Comparison of ENCODE assay signal across 11 cellular contexts in the genomic region with DNA sequence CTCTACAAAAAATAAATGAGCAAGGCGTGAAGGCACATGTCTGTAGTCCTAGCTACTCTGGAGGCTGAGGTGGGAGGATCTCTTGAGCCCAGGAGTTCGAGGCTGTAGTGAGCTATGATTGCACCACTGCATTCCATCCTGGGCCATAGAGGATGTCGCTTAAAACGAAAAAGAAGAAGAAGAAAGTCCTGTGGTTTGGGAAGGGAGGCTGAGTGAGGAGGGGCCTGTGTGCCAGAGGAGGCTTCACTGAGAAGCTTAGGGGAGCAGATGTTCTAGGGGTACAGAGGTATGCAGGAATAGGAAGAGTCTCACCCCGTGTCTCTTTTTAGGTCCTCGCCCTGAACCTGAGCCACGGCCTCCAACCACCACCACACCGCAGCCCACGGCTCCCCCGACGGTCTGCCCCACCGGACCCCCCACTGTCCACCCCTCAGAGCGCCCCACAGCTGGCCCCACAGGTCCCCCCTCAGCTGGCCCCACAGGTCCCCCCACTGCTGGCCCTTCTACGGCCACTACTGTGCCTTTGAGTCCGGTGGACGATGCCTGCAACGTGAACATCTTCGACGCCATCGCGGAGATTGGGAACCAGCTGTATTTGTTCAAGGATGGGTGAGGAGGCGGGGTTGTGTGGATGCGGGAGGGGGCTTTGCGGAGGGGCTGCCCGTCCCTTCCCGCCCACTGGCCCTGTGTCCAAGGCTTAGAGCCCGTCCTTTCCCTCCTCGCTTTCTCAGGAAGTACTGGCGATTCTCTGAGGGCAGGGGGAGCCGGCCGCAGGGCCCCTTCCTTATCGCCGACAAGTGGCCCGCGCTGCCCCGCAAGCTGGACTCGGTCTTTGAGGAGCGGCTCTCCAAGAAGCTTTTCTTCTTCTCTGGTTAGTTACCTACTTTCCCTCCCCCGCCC. TPM values are rescaled to one million over a fixed set of nuclear protein-coding genes. Genes with fewer than 3 reads are reported as not detected.
DNase-seq lines count a peak whose midpoint lies in the region; ATAC-seq and TF ChIP-seq lines count a peak whose summit lies in the region.
"Had no signal": no experiment of that assay in that cellular context is flagged by ENCODE, and none has a peak within 500 bp of the region (broad histone marks: within the 10 kb centered on the region; RNA-seq: fewer than 3 reads in every experiment).

No MANE protein-coding gene starts in this region.

- H3K4me1 Mint-ChIP-seq in T-helper 1 cell treated with Interleukin-12 subunit alpha and Interleukin-12 subunit beta and Interleukin-4 antibody, amounts not matched to agents 30 μg/mL and 1 μg/mL, for 36 hours (ENCODE audit: low read depth): peaks cover 52% of the 10 kb centered on the region
- peaks cover under 1% of the 10 kb centered on the region for H3K4me1 Mint-ChIP-seq in chondrocyte (ENCODE audit: low read depth)

- H3K27ac ChIP-seq in KMS-11: no peak overlapping the region
- no peak overlapping the region for H3K27ac ChIP-seq in coronary artery
- no peak overlapping the region for H3K27ac ChIP-seq in neuronal stem cell (replicated peaks; ENCODE audit: low read length)
- H3K27ac ChIP-seq in heart left ventricle: no peak overlapping the region
- H3K27ac ChIP-seq: body of pancreas, esophagus muscularis mucosa had no signal

- ATAC-seq in HG03439 (IDR thresholded peaks at IDR 0.05; ENCODE audit: unreplicated experiment) (no peak), heart left ventricle (no peak)

- no peak overlapping the region for H4K91ac ChIP-seq in neuronal stem cell (ENCODE audit: low read depth, low read length, poor library complexity)

- H3K9me3 ChIP-seq in neuronal stem cell (replicated peaks in 1 of 2; ENCODE audit: control insufficient read depth in 2 of 2, insufficient read depth in 1 of 2, low read depth in 1 of 2, low read length in 2 of 2) (peaks cover 0 to 5% of the 10 kb centered on the region in 2 donors), heart left ventricle (no peaks in the 10 kb centered on the region)
- H3K9me3 ChIP-seq: body of pancreas, esophagus muscularis mucosa, upper lobe of left lung had no signal

- no peak overlapping the region for H4K8ac ChIP-seq in neuronal stem cell (ENCODE audit: low read depth, low read length)

- H3K27me3 ChIP-seq in KMS-11 (ENCODE audit: insufficient read depth, low read depth): peaks cover 4% of the 10 kb centered on the region; the same call in 1 of the 2 replicates
- H3K27me3 ChIP-seq in neuronal stem cell (ENCODE audit: control insufficient read depth in 3 of 3, insufficient read depth in 3 of 3, low read depth in 1 of 3, low read length in 3 of 3): peaks cover 0 to 25% (median 6%) of the 10 kb centered on the region in 3 experiments
- H3K27me3 ChIP-seq in heart left ventricle: peaks cover 50 to 98% (median 73%) of the 10 kb centered on the region in 9 donors

- H3K4me2 ChIP-seq in KMS-11 (0 out of 2 replicates have a peak overlapping the region, but pooled peaks have one; percentile 13), neuronal stem cell (ENCODE audit: insufficient read depth, low read length, poor library complexity, severe bottlenecking) (peak overlapping the region; percentile 57)

- H3K4me3 Mint-ChIP-seq in T-helper 1 cell treated with Interleukin-12 subunit alpha and Interleukin-12 subunit beta and Interleukin-4 antibody, amounts not matched to agents 30 μg/mL and 1 μg/mL, for 36 hours: peak overlapping the region; percentile 56
- no peak overlapping the region for H3K4me3 Mint-ChIP-seq in chondrocyte (ENCODE audit: unreplicated experiment)

- TF ChIP-seq POLR2A in heart left ventricle (IDR thresholded peaks at IDR 0.05): no peak

- H2BK5ac ChIP-seq in neuronal stem cell (ENCODE audit: low read length): no peak overlapping the region

- H3K9ac ChIP-seq in KMS-11 (no peak overlapping the region), neuronal stem cell (ENCODE audit: low read depth, low read length, poor library complexity) (peak overlapping the region; percentile 81)

- H3K4me3 ChIP-seq in KMS-11 (IDR thresholded peaks at IDR 0.05; ENCODE audit: insufficient read depth, low read depth, low read length): no peak overlapping the region
- peak overlapping the region; percentile 39 for H3K4me3 ChIP-seq in coronary artery
- no peak overlapping the region for H3K4me3 ChIP-seq in neuronal stem cell (ENCODE audit: low read length in 2 of 2)
- H3K4me3 ChIP-seq in heart left ventricle: no peak overlapping the region
- H3K4me3 ChIP-seq: body of pancreas had no signal

- no peak overlapping the region for H3K14ac ChIP-seq in neuronal stem cell (ENCODE audit: low read length)

- peaks cover 66% of the 10 kb centered on the region for H3K27me3 Mint-ChIP-seq in T-helper 1 cell treated with Interleukin-12 subunit alpha and Interleukin-12 subunit beta and Interleukin-4 antibody, amounts not matched to agents 30 μg/mL and 1 μg/mL, for 36 hours (ENCODE audit: low read depth)
- H3K27me3 Mint-ChIP-seq in chondrocyte (ENCODE audit: low read depth): peaks cover 56% of the 10 kb centered on the region

- no peaks in the 10 kb centered on the region for H3K79me2 ChIP-seq in KMS-11 (ENCODE audit: insufficient read depth, low read depth)

- peak overlapping the region; percentile 20 for H3K18ac ChIP-seq in neuronal stem cell (ENCODE audit: low read length)

- no CpG with 5 or more reads among the region's 39 CpGs for WGBS in neuronal stem cell (ENCODE audit: extremely low coverage in 2 of 2, insufficient read length in 2 of 2, insufficient replicate concordance in 1 of 2), 2 donors
- 26 to 33% (median 28%) methylated on average over 36 to 39 of the region's 39 CpGs for WGBS in heart left ventricle, 4 donors

- peaks cover 1% of the 10 kb centered on the region for H3K79me1 ChIP-seq in neuronal stem cell (ENCODE audit: low read depth, low read length)

- no peak overlapping the region for H2BK120ac ChIP-seq in neuronal stem cell (ENCODE audit: low read depth, low read length)

- H2AK5ac ChIP-seq in neuronal stem cell (ENCODE audit: low read depth, low read length): peak overlapping the region; percentile 90

- TF ChIP-seq CTCF in KMS-11 (conservative IDR thresholded peaks at IDR 0.05; ENCODE audit: low read depth, low read length): no peak
- TF ChIP-seq CTCF in coronary artery (IDR thresholded peaks at IDR 0.05): no peak
- no peak for TF ChIP-seq CTCF in heart left ventricle (IDR thresholded peaks at IDR 0.05)
- TF ChIP-seq CTCF in chondrocyte (IDR thresholded peaks at IDR 0.05): no peak

- H3K4ac ChIP-seq in neuronal stem cell (ENCODE audit: low read length): no peak overlapping the region

- DNase-seq in T-helper 1 cell: no peak
- no peak for DNase-seq in coronary artery (ENCODE audit: low spot score)
- DNase-seq in neuronal stem cell (ENCODE audit: low spot score): no peak
- DNase-seq in heart left ventricle: no peak
- DNase-seq in chondrocyte (ENCODE audit: low spot score): no peak

- peak overlapping the region; percentile 52; the same call in 1 of the 2 replicates for H2AFZ ChIP-seq in KMS-11 (ENCODE audit: low read depth)
- H2AFZ ChIP-seq in neuronal stem cell (ENCODE audit: low read length): peak overlapping the region; percentile 83

- H3K36me3 Mint-ChIP-seq in T-helper 1 cell treated with Interleukin-12 subunit alpha and Interleukin-12 subunit beta and Interleukin-4 antibody, amounts not matched to agents 30 μg/mL and 1 μg/mL, for 36 hours (ENCODE audit: low read depth): peaks cover 7% of the 10 kb centered on the region
- no peaks in the 10 kb centered on the region for H3K36me3 Mint-ChIP-seq in chondrocyte (ENCODE audit: low read depth)

- H3K23ac ChIP-seq in neuronal stem cell (ENCODE audit: low read depth, low read length, poor library complexity): no peak overlapping the region

- no peak overlapping the region for H3K27ac Mint-ChIP-seq in T-helper 1 cell treated with Interleukin-12 subunit alpha and Interleukin-12 subunit beta and Interleukin-4 antibody, amounts not matched to agents 30 μg/mL and 1 μg/mL, for 36 hours
- H3K27ac Mint-ChIP-seq in chondrocyte (ENCODE audit: unreplicated experiment): no peak overlapping the region

- no peaks in the 10 kb centered on the region for H4K20me1 ChIP-seq in KMS-11 (ENCODE audit: insufficient read depth)

- H3K9me3 Mint-ChIP-seq in T-helper 1 cell treated with Interleukin-12 subunit alpha and Interleukin-12 subunit beta and Interleukin-4 antibody, amounts not matched to agents 30 μg/mL and 1 μg/mL, for 36 hours: no peaks in the 10 kb centered on the region
- no peaks in the 10 kb centered on the region for H3K9me3 Mint-ChIP-seq in chondrocyte (ENCODE audit: low read depth)

- intact Hi-C loops in heart left ventricle (cut with DNase I): loop anchor here in 3 of 10 donors (2.0 to 10.0 kb wide), 3 partner anchors 162 to 322 kb away; no protein-coding TSS in a partner anchor

- peaks cover 20% of the 10 kb centered on the region for H3K4me1 ChIP-seq in KMS-11 (ENCODE audit: low read depth, poor library complexity, severe bottlenecking)
- peaks cover 3 to 10% of the 10 kb centered on the region in 2 donors for H3K4me1 ChIP-seq in neuronal stem cell (ENCODE audit: control insufficient read depth in 2 of 2, insufficient read depth in 1 of 2, low read depth in 1 of 2, low read length in 2 of 2)
- peaks cover 0 to 46% (median 0%) of the 10 kb centered on the region in 12 donors for H3K4me1 ChIP-seq in heart left ventricle

- peak overlapping the region; percentile 49 for H2BK15ac ChIP-seq in neuronal stem cell (ENCODE audit: low read length)

- H3K36me3 ChIP-seq in KMS-11 (ENCODE audit: insufficient read depth) (no peaks in the 10 kb centered on the region), neuronal stem cell (replicated peaks in 1 of 2; ENCODE audit: control insufficient read depth in 2 of 2, insufficient read depth in 2 of 2, low read length in 2 of 2) (no peaks in the 10 kb centered on the region), heart left ventricle (no peaks in the 10 kb centered on the region)
- H3K36me3 ChIP-seq: esophagus muscularis mucosa, upper lobe of left lung had no signal

- no peak overlapping the region for H2BK12ac ChIP-seq in neuronal stem cell (ENCODE audit: low read length)

RNA-seq across cellular contexts. Expression of a gene that starts 4.5 kb away (rescaled TPM):
- 0.18 TPM for polyA plus RNA-seq in neuronal stem cell (2013, experiment 1 of 2)
- 0.18 TPM for polyA plus RNA-seq in neuronal stem cell (2013, experiment 2 of 2)
- total RNA-seq in heart left ventricle: 10 to 100 TPM in 1 of 9 donors, 1 to 10 TPM in 5, under 1 TPM in 3; 0.35 to 15.8 (median 1.1) TPM
- under 1 TPM; 0.19 to 0.49 TPM for polyA plus RNA-seq in heart left ventricle
- 2.1 to 2.2 TPM in 2 of 3 replicates, not detected in the other for total RNA-seq in chondrocyte

RNA-seq across cellular contexts. Expression of a gene that starts 15.8 kb away (rescaled TPM):
- 8.5 TPM for polyA plus RNA-seq in neuronal stem cell (2013, experiment 1 of 2)
- polyA plus RNA-seq in neuronal stem cell (2013, experiment 2 of 2): 6.5 TPM
- 1 to 10 TPM in 2 of 9 donors, under 1 TPM in 1, not detected in 6; 0.73 to 1.7 (median 1.2) TPM for total RNA-seq in heart left ventricle
- not detected for polyA plus RNA-seq in heart left ventricle
- 0.89 to 2.1 TPM (median 1.9 TPM) in 3 replicates for total RNA-seq in chondrocyte
- total RNA-seq: body of pancreas had no signal

RNA-seq across cellular contexts. Expression of a gene that starts 41.2 kb away (rescaled TPM):
- polyA plus RNA-seq in neuronal stem cell (2013, experiment 1 of 2): 7.3 TPM
- polyA plus RNA-seq in neuronal stem cell (2013, experiment 2 of 2): 7.1 TPM
- total RNA-seq in heart left ventricle (10 to 100 TPM in 3 of 9 donors, 1 to 10 TPM in 6; 5.6 to 14.9 (median 8.5) TPM), chondrocyte (14.2 to 18.3 TPM (median 14.6 TPM) in 3 replicates)
- polyA plus RNA-seq in heart left ventricle: 1 to 10 TPM; 7.0 TPM
